23 cellular contexts compared by ENCODE assay signal in genomic region chr18:79970419-79971133, GRCh38.
"Had no signal": no experiment of that assay in that cellular context is flagged by ENCODE, and none has a peak within 500 bp of the region (broad histone marks: within the 10 kb centered on the region; RNA-seq: fewer than 3 reads in every experiment).

No MANE protein-coding gene starts in this region.

- H3K9me3 Mint-ChIP-seq: activated CD8-positive, alpha-beta T cell treated with anti-CD3 and anti-CD28 coated beads for 36 hours; activated naive CD4-positive, alpha-beta T cell treated with anti-CD3 and anti-CD28 coated beads, Interleukin-2, amount 50 U/mL, for 72 hours; activated T-cell treated with anti-CD3 and anti-CD28 coated beads, Interleukin-2, amount 50 U/mL, for 72 hours; activated T-helper 2 cell treated with anti-CD3 and anti-CD28 coated beads, Interferon-gamma antibody, Interleukin-2, Interleukin-4, amounts not matched to agents 10 μg/mL and 5 μg/mL and 100 μg/mL, durations not matched to agents 14 hours and 24 hours and 36 hours had no signal

- H3K27ac Mint-ChIP-seq: activated CD8-positive, alpha-beta T cell treated with anti-CD3 and anti-CD28 coated beads for 36 hours; activated naive CD4-positive, alpha-beta T cell treated with anti-CD3 and anti-CD28 coated beads, Interleukin-2, amount 50 U/mL, for 72 hours; activated T-cell treated with anti-CD3 and anti-CD28 coated beads, Interleukin-2, amount 50 U/mL, for 72 hours; activated T-helper 2 cell treated with anti-CD3 and anti-CD28 coated beads, Interferon-gamma antibody, Interleukin-2, Interleukin-4, amounts not matched to agents 10 μg/mL and 5 μg/mL and 100 μg/mL, durations not matched to agents 14 hours and 24 hours and 36 hours had no signal

- H3K4me3 Mint-ChIP-seq: activated CD8-positive, alpha-beta T cell treated with anti-CD3 and anti-CD28 coated beads for 36 hours; activated T-cell treated with anti-CD3 and anti-CD28 coated beads, Interleukin-2, amount 50 U/mL, for 72 hours had no signal

- ATAC-seq: activated CD4-positive, CD25-positive, alpha-beta regulatory T cell treated with anti-CD3 and anti-CD28 coated beads, Interleukin-2, amount 50 U/mL, for 24 hours; activated CD8-positive, alpha-beta T cell treated with anti-CD3 and anti-CD28 coated beads for 36 hours; activated naive CD4-positive, alpha-beta T cell treated with anti-CD3 and anti-CD28 coated beads, Interleukin-2, amount 50 U/mL, for 72 hours; activated T-cell treated with anti-CD3 and anti-CD28 coated beads, Interleukin-2, amount 50 U/mL, for 72 hours; Panc1; Right ventricle myocardium inferior had no signal

- H3K9me3 ChIP-seq: MG63, SK-N-SH had no signal

- DNase-seq: activated CD4-positive, alpha-beta T cell treated with anti-CD3 and anti-CD28 coated beads for 4 hours; activated CD8-positive, alpha-beta memory T cell treated with anti-CD3 and anti-CD28 coated beads, Interleukin-2, amount 50 U/mL, for 4 hours; activated CD8-positive, alpha-beta T cell treated with anti-CD3 and anti-CD28 coated beads for 36 hours; activated naive CD4-positive, alpha-beta T cell; activated T-cell treated with anti-CD3 and anti-CD28 coated beads, Interleukin-2, amount 50 U/mL, for 72 hours; MG63; MV-4-11; NCI-H1092 treated with DMSO at 0.1 percent for 48 hours; NCI-H1436; NCI-H1694 treated with DMSO at 0.1 percent for 48 hours; NCI-H2029 treated with DMSO at 0.1 percent for 48 hours; NCI-H510A treated with DMSO at 0.1 percent for 48 hours; NCI-H69; NK-92 treated with Interleukin-12 subunit alpha and Interleukin-12 subunit beta, amount 100 ng/mL, for 24 hours; OCI-M1; RPMI8226; SK-N-SH; T-helper 1 cell had no signal

- H3K4me3 ChIP-seq: MG63 had no signal

- H3K27me3 Mint-ChIP-seq: activated CD8-positive, alpha-beta T cell treated with anti-CD3 and anti-CD28 coated beads for 36 hours had no signal
